In the genomic region with DNA sequence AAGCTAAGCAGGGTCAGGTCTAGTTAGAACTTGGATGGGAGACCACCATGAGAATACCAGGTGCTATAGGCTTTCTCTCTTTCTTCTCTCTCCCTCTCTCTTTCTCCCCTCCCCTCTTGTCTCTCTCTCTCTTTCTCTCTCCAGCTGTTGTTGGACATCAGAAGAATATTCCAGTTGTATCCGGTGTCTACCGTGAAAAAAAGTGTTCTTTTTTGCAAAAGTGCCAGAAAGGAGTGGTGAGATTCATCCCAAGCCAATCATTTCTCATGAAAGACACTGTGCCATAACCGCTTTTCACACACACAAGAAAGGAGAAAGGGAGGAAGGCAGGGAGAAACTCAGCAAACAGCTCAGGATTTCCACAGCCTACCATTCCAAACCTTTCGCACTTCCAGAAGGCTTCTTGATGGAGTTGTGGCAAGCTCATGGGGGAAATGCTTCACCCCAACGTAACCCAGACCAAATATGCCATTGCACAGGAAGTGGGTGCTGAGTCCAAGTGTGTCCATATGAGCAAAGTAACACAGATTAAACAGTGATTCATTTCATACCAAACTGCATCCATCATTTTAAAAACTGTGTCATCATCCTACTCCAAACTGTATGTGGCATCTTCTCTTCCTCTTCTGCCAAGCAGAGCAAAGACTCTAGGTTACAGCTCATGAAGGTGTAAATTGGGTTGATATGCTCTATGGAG, we compare ENCODE assay signal across 10 cellular contexts.
DNase-seq lines count a peak whose midpoint lies in the region; ATAC-seq and TF ChIP-seq lines count a peak whose summit lies in the region.
"Had no signal": no experiment of that assay in that cellular context is flagged by ENCODE, and none has a peak within 500 bp of the region (broad histone marks: within the 10 kb centered on the region; RNA-seq: fewer than 3 reads in every experiment).

No MANE protein-coding gene starts in this region.

- intact Hi-C loops in OCI-LY7 (cut with micrococcal nuclease; ENCODE audit: unreplicated experiment) = loop anchor here (2.0 to 10.0 kb wide), 8 partner anchors 14 to 1958 kb away; partner anchors contain the start of genes RHOH and TMEM156

- CTCF ChIA-PET in OCI-LY7 (lab: Charles Lee; ENCODE audit: unreplicated experiment) = interaction anchor here (0.9 to 1.3 kb wide), 4 partner anchors 10 to 223 kb away, joined by 3 to 4 read pairs (median 3); no protein-coding TSS in a partner anchor

- H3K9me3 ChIP-seq in OCI-LY7 (ENCODE audit: low read length) (no peaks in the 10 kb centered on the region), smooth muscle cell (replicated peaks; ENCODE audit: low read depth) (no peaks in the 10 kb centered on the region)

- H3K9me3 Mint-ChIP-seq in activated T-cell treated with anti-CD3 and anti-CD28 coated beads, Interleukin-2, amount 50 U/mL, for 4 hours = peaks cover 4% of the 10 kb centered on the region
- H3K9me3 Mint-ChIP-seq: type B pancreatic cell had no signal

- H3K4me1 ChIP-seq in OCI-LY7 (ENCODE audit: insufficient read depth, low read length, poor library complexity, severe bottlenecking) = peaks cover 89% of the 10 kb centered on the region
- H3K4me1 ChIP-seq in smooth muscle cell (ENCODE audit: low read depth) = peaks cover 7% of the 10 kb centered on the region

- no peaks in the 10 kb centered on the region for H3K9me2 ChIP-seq in OCI-LY7 (ENCODE audit: insufficient read depth, low read length)

- H3K4me1 Mint-ChIP-seq in activated T-cell treated with anti-CD3 and anti-CD28 coated beads, Interleukin-2, amount 50 U/mL, for 4 hours (ENCODE audit: low read depth) = peaks cover 6% of the 10 kb centered on the region

- H3K36me3 ChIP-seq in OCI-LY7 (ENCODE audit: insufficient read depth, low read length) (no peaks in the 10 kb centered on the region; the same call in 1 of the 2 replicates), smooth muscle cell (ENCODE audit: low read depth) (no peaks in the 10 kb centered on the region)

- DNase-seq in OCI-LY7 (ENCODE audit: low spot score) (no peak), fibroblast of gingiva (ENCODE audit: low read depth) (peak; percentile 94), smooth muscle cell (lab: John Stamatoyannopoulos, UW; ENCODE audit: unreplicated experiment) (no peak)
- no peak for DNase-seq in activated CD8-positive, alpha-beta memory T cell treated with anti-CD3 and anti-CD28 coated beads, Interleukin-2, amount 50 U/mL, for 4 hours
- no peak for DNase-seq in stimulated activated CD4-positive, alpha-beta T cell treated with anti-CD3 and anti-CD28 coated beads, Interleukin-4, amount 100 ng/mL, for 24 hours
- DNase-seq in activated T-cell treated with anti-CD3 and anti-CD28 coated beads, Interleukin-2, amount 50 U/mL, for 4 hours = no peak
- DNase-seq: activated effector memory CD4-positive, alpha-beta T cell treated with anti-CD3 and anti-CD28 coated beads, Interleukin-2, amount 50 U/mL, for 16 hours; small intestine had no signal

- peak overlapping the region; percentile 45 for H3K4me3 ChIP-seq in OCI-LY7 (ENCODE audit: low read depth, low read length, poor library complexity, severe bottlenecking)
- no peak overlapping the region for H3K4me3 ChIP-seq in smooth muscle cell

- H3K4me3 Mint-ChIP-seq in activated T-cell treated with anti-CD3 and anti-CD28 coated beads, Interleukin-2, amount 50 U/mL, for 4 hours = no peak overlapping the region
- H3K4me3 Mint-ChIP-seq: type B pancreatic cell had no signal

- H3K27me3 ChIP-seq in smooth muscle cell (ENCODE audit: low read depth) = no peaks in the 10 kb centered on the region

- no peaks in the 10 kb centered on the region for H3K36me3 Mint-ChIP-seq in activated T-cell treated with anti-CD3 and anti-CD28 coated beads, Interleukin-2, amount 50 U/mL, for 4 hours (ENCODE audit: insufficient read depth)

- H4K20me1 ChIP-seq in OCI-LY7 (ENCODE audit: insufficient read depth, low read length) (no peaks in the 10 kb centered on the region), smooth muscle cell (ENCODE audit: low read depth) (no peaks in the 10 kb centered on the region)

- TF ChIP-seq CTCF in OCI-LY7 (conservative IDR thresholded peaks at IDR 0.05; ENCODE audit: low read length) (no peak), smooth muscle cell (IDR thresholded peaks at IDR 0.05; ENCODE audit: borderline replicate concordance, insufficient read depth, poor library complexity, severe bottlenecking) (no peak)

- peak overlapping the region; percentile 84 for H3K4me2 ChIP-seq in OCI-LY7 (ENCODE audit: low read length)
- H3K4me2 ChIP-seq in smooth muscle cell = peak overlapping the region; percentile 36

- WGBS in smooth muscle cell (ENCODE audit: low lambda C conversion rate) = 65% methylated on average over 5 of the region's 5 CpGs

- BruUV-seq in OCI-LY7 (replicated peaks; lab: Mats Ljungman, UMichigan) = no TSS peak

- H2AFZ ChIP-seq in OCI-LY7 (ENCODE audit: low read length) (peak overlapping the region; percentile 21; the same call in 1 of the 2 replicates), smooth muscle cell (ENCODE audit: low read depth) (no peak overlapping the region)

- peaks cover 28% of the 10 kb centered on the region for H3F3A ChIP-seq in smooth muscle cell (ENCODE audit: low read depth)

- ATAC-seq in GM18909 (IDR thresholded peaks at IDR 0.05; ENCODE audit: poor library complexity, unreplicated experiment) = peak; percentile 24
- ATAC-seq in activated T-cell treated with anti-CD3 and anti-CD28 coated beads, Interleukin-2, amount 50 U/mL, for 4 hours = no peak

- no peaks in the 10 kb centered on the region for H3K27me3 Mint-ChIP-seq in activated T-cell treated with anti-CD3 and anti-CD28 coated beads, Interleukin-2, amount 50 U/mL, for 4 hours (ENCODE audit: low read depth)
- H3K27me3 Mint-ChIP-seq: type B pancreatic cell had no signal

- POLR2A ChIA-PET in OCI-LY7 (lab: Charles Lee) = interaction anchor here (0.5 to 10.8 kb wide), 14 partner anchors 9 to 1067 kb away, joined by 3 to 127 read pairs (median 4); partner anchors contain the start of gene UCHL1

- H3K79me2 ChIP-seq in OCI-LY7 (ENCODE audit: insufficient read depth, low read depth, low read length) = peaks cover 6% of the 10 kb centered on the region; the same call in 1 of the 2 replicates
- peaks cover 9% of the 10 kb centered on the region for H3K79me2 ChIP-seq in smooth muscle cell (ENCODE audit: low read depth)

- peak overlapping the region; percentile 55 for H3K9ac ChIP-seq in smooth muscle cell (ENCODE audit: low read depth)

- H3K27ac ChIP-seq in OCI-LY7 (ENCODE audit: low read depth, low read length, poor library complexity, severe bottlenecking) (peak overlapping the region; percentile 100), smooth muscle cell (ENCODE audit: low read depth) (peak overlapping the region; percentile 90)
